16 cellular contexts compared by ENCODE assay signal in genomic region chr6:83804886-83805285, GRCh38. TPM values are rescaled to one million over a fixed set of nuclear protein-coding genes. Genes with fewer than 3 reads are reported as not detected.
DNase-seq lines count a peak whose midpoint lies in the region; ATAC-seq, FAIRE-seq and TF ChIP-seq lines count a peak whose summit lies in the region.
"Had no signal": no experiment of that assay in that cellular context is flagged by ENCODE, and none has a peak within 500 bp of the region (broad histone marks: within the 10 kb centered on the region; RNA-seq: fewer than 3 reads in every experiment).

No MANE protein-coding gene starts in this region.

- CTCF ChIA-PET in A673 (lab: Charles Lee) (interaction anchor here (0.7 kb wide), 1 partner anchor 190 kb away, joined by 4 read pairs; no protein-coding TSS in a partner anchor), endothelial cell of umbilical vein (lab: Charles Lee) (interaction anchor here (1.0 to 5.3 kb wide), 3 partner anchors 190 to 1519 kb away, joined by 3 to 108 read pairs (median 6); no protein-coding TSS in a partner anchor)
- CTCF ChIA-PET in activated CD4-positive, alpha-beta memory T cell treated with anti-CD3 and anti-CD28 coated beads for 36 hours (lab: Charles Lee): no interaction called here

- intact Hi-C loops in A673 (cut with micrococcal nuclease; ENCODE audit: unreplicated experiment): loop anchor here (2.0 kb wide), 1 partner anchor 190 kb away; no protein-coding TSS in a partner anchor
- intact Hi-C loops in endothelial cell of umbilical vein (cut with micrococcal nuclease): loop anchor here (1.0 kb wide), 1 partner anchor 190 kb away; no protein-coding TSS in a partner anchor
- intact Hi-C loops in activated CD4-positive, alpha-beta memory T cell treated with anti-CD3 and anti-CD28 coated beads for 36 hours (cut with micrococcal nuclease): no loop called here

- H3K4me1 ChIP-seq in A673 (ENCODE audit: insufficient read depth, low read length, poor library complexity, severe bottlenecking) (no peaks in the 10 kb centered on the region), GM23338 (ENCODE audit: insufficient read depth) (no peaks in the 10 kb centered on the region), OCI-LY3 (ENCODE audit: low read length) (no peaks in the 10 kb centered on the region), endothelial cell of umbilical vein (ENCODE audit: control insufficient read depth, extremely low read depth, insufficient read depth, low read length) (no peaks in the 10 kb centered on the region)
- H3K4me1 ChIP-seq: BLaER1 had no signal

- ATAC-seq in GM23338: no peak
- ATAC-seq: GM12878, Right ventricle myocardium inferior, T-helper 17 cell had no signal

- H2AFZ ChIP-seq in GM23338 (no peak overlapping the region), OCI-LY3 (ENCODE audit: low read depth, low read length) (no peak overlapping the region), endothelial cell of umbilical vein (ENCODE audit: low read depth, low read length) (no peak overlapping the region)

- POLR2A ChIA-PET in A673 (lab: Charles Lee; ENCODE audit: low non-redundant PET): no interaction called here
- POLR2A ChIA-PET in endothelial cell of umbilical vein (lab: Charles Lee): no interaction called here
- POLR2A ChIA-PET in activated CD4-positive, alpha-beta memory T cell treated with anti-CD3 and anti-CD28 coated beads for 36 hours (lab: Charles Lee): no interaction called here

- H3K79me2 ChIP-seq in GM23338 (replicated peaks; ENCODE audit: insufficient read depth) (no peaks in the 10 kb centered on the region), OCI-LY3 (ENCODE audit: low read length) (no peaks in the 10 kb centered on the region), endothelial cell of umbilical vein (ENCODE audit: control insufficient read depth, insufficient read depth, low read length) (no peaks in the 10 kb centered on the region)

- H3K27ac ChIP-seq in A673 (ENCODE audit: low read depth, low read length, poor library complexity, severe bottlenecking) (no peak overlapping the region), GM23338 (ENCODE audit: low read depth) (no peak overlapping the region), OCI-LY3 (ENCODE audit: low read length) (no peak overlapping the region), endothelial cell of umbilical vein (ENCODE audit: insufficient read depth, low read depth, low read length) (no peak overlapping the region)
- H3K27ac ChIP-seq: BLaER1 had no signal

- H3K27ac Mint-ChIP-seq in GM23338 (no peak overlapping the region), immature natural killer cell (no peak overlapping the region)
- no peak overlapping the region for H3K27ac Mint-ChIP-seq in activated CD4-positive, alpha-beta memory T cell treated with anti-CD3 and anti-CD28 coated beads for 36 hours
- H3K27ac Mint-ChIP-seq: T-helper 17 cell had no signal

- no peak for TF ChIP-seq POLR2A in endothelial cell of umbilical vein (IDR thresholded peaks at IDR 0.05; ENCODE audit: low read depth, low read length)

- H3K9me2 ChIP-seq in GM23338 (ENCODE audit: insufficient read depth): no peaks in the 10 kb centered on the region

- H3K4me1 Mint-ChIP-seq in GM23338 (peaks cover 6% of the 10 kb centered on the region), immature natural killer cell (no peaks in the 10 kb centered on the region)
- H3K4me1 Mint-ChIP-seq in activated CD4-positive, alpha-beta memory T cell treated with anti-CD3 and anti-CD28 coated beads for 36 hours (ENCODE audit: low read depth): no peaks in the 10 kb centered on the region
- H3K4me1 Mint-ChIP-seq: T-helper 17 cell had no signal

- H3K9ac ChIP-seq in OCI-LY3 (ENCODE audit: low read length) (no peak overlapping the region), endothelial cell of umbilical vein (replicated peaks; ENCODE audit: extremely low read depth, insufficient read depth, low read length) (no peak overlapping the region)
- H3K9ac ChIP-seq: BLaER1 had no signal

- H3K9me3 ChIP-seq in A673 (ENCODE audit: low read depth, low read length, poor library complexity, severe bottlenecking) (no peaks in the 10 kb centered on the region), OCI-LY3 (ENCODE audit: insufficient read depth, low read length) (no peaks in the 10 kb centered on the region), endothelial cell of umbilical vein (replicated peaks; ENCODE audit: control insufficient read depth, insufficient read depth, low read length) (no peaks in the 10 kb centered on the region)
- H3K9me3 ChIP-seq: BLaER1 had no signal

- H3K9me3 Mint-ChIP-seq in GM23338: peaks cover 6% of the 10 kb centered on the region
- peaks cover 8% of the 10 kb centered on the region for H3K9me3 Mint-ChIP-seq in activated CD4-positive, alpha-beta memory T cell treated with anti-CD3 and anti-CD28 coated beads for 36 hours
- H3K9me3 Mint-ChIP-seq in immature natural killer cell: peaks cover 0 to 18% (median 3%) of the 10 kb centered on the region in 6 donors

- H3K9me1 ChIP-seq in endothelial cell of umbilical vein (replicated peaks; ENCODE audit: control insufficient read depth, extremely low read depth, insufficient read depth, low read length): no peaks in the 10 kb centered on the region

- H3K27me3 ChIP-seq in A673 (replicated peaks; ENCODE audit: insufficient read depth, low read depth, low read length, poor library complexity) (no peaks in the 10 kb centered on the region), GM23338 (ENCODE audit: insufficient read depth) (no peaks in the 10 kb centered on the region), OCI-LY3 (ENCODE audit: low read depth, low read length) (no peaks in the 10 kb centered on the region), endothelial cell of umbilical vein (ENCODE audit: control insufficient read depth in 2 of 2, insufficient read depth in 2 of 2, low read length in 2 of 2) (no peaks in the 10 kb centered on the region)
- H3K27me3 ChIP-seq: BLaER1 had no signal

- H3K4me3 Mint-ChIP-seq in GM23338: no peak overlapping the region
- H3K4me3 Mint-ChIP-seq in activated CD4-positive, alpha-beta memory T cell treated with anti-CD3 and anti-CD28 coated beads for 36 hours: no peak overlapping the region
- H3K4me3 Mint-ChIP-seq in immature natural killer cell: no peak overlapping the region
- H3K4me3 Mint-ChIP-seq: T-helper 17 cell had no signal

- dilution Hi-C loops in endothelial cell of umbilical vein (cut with MboI; ENCODE audit: extremely low pct_ligation_motif_present, low sequenced_read_pairs): no loop called here

- no peak for DNase-seq in A673 (ENCODE audit: low spot score)
- DNase-seq in GM23338 (ENCODE audit: low spot score): peak; percentile 16
- DNase-seq in endothelial cell of umbilical vein (ENCODE audit: low read depth, low spot score): peak; percentile 9
- no peak for DNase-seq in activated CD4-positive, alpha-beta memory T cell treated with anti-CD3 and anti-CD28 coated beads for 36 hours
- no peak for DNase-seq in NCI-H2171 treated with DMSO at 0.1 percent for 48 hours (lab: John Stamatoyannopoulos, UW)
- no peak for DNase-seq in immature natural killer cell
- DNase-seq: GOT3, NCI-H1930, NCI-H510A, NCI-H82, T-helper 17 cell had no signal

- H3K27me3 Mint-ChIP-seq in GM23338 (ENCODE audit: insufficient read depth, low read depth, poor library complexity): no peaks in the 10 kb centered on the region
- peaks cover 2% of the 10 kb centered on the region for H3K27me3 Mint-ChIP-seq in activated CD4-positive, alpha-beta memory T cell treated with anti-CD3 and anti-CD28 coated beads for 36 hours
- H3K27me3 Mint-ChIP-seq in immature natural killer cell (ENCODE audit: low read depth in 3 of 3): no peaks in the 10 kb centered on the region
- H3K27me3 Mint-ChIP-seq: T-helper 17 cell had no signal

- H3F3A ChIP-seq in GM23338 (replicated peaks; ENCODE audit: low read depth): no peaks in the 10 kb centered on the region

- H3K4me3 ChIP-seq in A673 (ENCODE audit: low read depth, low read length, poor library complexity, severe bottlenecking) (no peak overlapping the region), GM23338 (no peak overlapping the region), OCI-LY3 (ENCODE audit: low read length) (no peak overlapping the region), endothelial cell of umbilical vein (replicated peaks in 1 of 3; ENCODE audit: insufficient read depth in 1 of 3, low read depth in 1 of 3, low read length in 3 of 3) (no peak overlapping the region)
- H3K4me3 ChIP-seq: BLaER1, GM12878 had no signal

- BruUV-seq in A673 (replicated peaks; lab: Mats Ljungman, UMichigan) (no TSS peak), endothelial cell of umbilical vein (replicated peaks; lab: Mats Ljungman, UMichigan) (no TSS peak)

- TF ChIP-seq CTCF in A673 (conservative IDR thresholded peaks at IDR 0.05; ENCODE audit: low read depth, low read length) (peak; percentile 43; the same call in 1 of the 2 replicates), GM23338 (conservative IDR thresholded peaks at IDR 0.05; ENCODE audit: low read depth in 2 of 2) (peak in 1 of 2 experiments; percentile 51; a peak in 3 of 4 replicates), OCI-LY3 (IDR thresholded peaks at IDR 0.05; ENCODE audit: low read depth, low read length) (peak; percentile 44), endothelial cell of umbilical vein (IDR thresholded peaks at IDR 0.05; ENCODE audit: extremely low read depth in 1 of 2, insufficient read depth in 1 of 2, low read depth in 1 of 2, low read length in 2 of 2) (peak in 1 of 2 donors; percentile 4)

- H3K36me3 Mint-ChIP-seq in GM23338 (ENCODE audit: low read depth) (peaks cover 6% of the 10 kb centered on the region; the same call in 2 of the 3 replicates), immature natural killer cell (no peaks in the 10 kb centered on the region)
- no peaks in the 10 kb centered on the region for H3K36me3 Mint-ChIP-seq in activated CD4-positive, alpha-beta memory T cell treated with anti-CD3 and anti-CD28 coated beads for 36 hours

- FAIRE-seq in endothelial cell of umbilical vein (lab: Jason Lieb, UNC): no peak
- FAIRE-seq: GM12878 had no signal

- no peak overlapping the region for H3K4me2 ChIP-seq in GM23338
- H3K4me2 ChIP-seq in OCI-LY3 (ENCODE audit: low read length): no peak overlapping the region
- no peak overlapping the region for H3K4me2 ChIP-seq in endothelial cell of umbilical vein (ENCODE audit: insufficient read depth, low read length)
- H3K4me2 ChIP-seq: BLaER1 had no signal

- H4K20me1 ChIP-seq in GM23338 (replicated peaks; ENCODE audit: insufficient read depth): no peaks in the 10 kb centered on the region
- no peaks in the 10 kb centered on the region for H4K20me1 ChIP-seq in OCI-LY3 (ENCODE audit: insufficient read depth, low read length)
- no peaks in the 10 kb centered on the region for H4K20me1 ChIP-seq in endothelial cell of umbilical vein (replicated peaks; ENCODE audit: control insufficient read depth, extremely low read depth, insufficient read depth, low read length)
- H4K20me1 ChIP-seq: BLaER1 had no signal

- H3K36me3 ChIP-seq in A673 (ENCODE audit: insufficient read depth, low read length, poor library complexity, severe bottlenecking) (no peaks in the 10 kb centered on the region), GM23338 (ENCODE audit: insufficient read depth) (no peaks in the 10 kb centered on the region), OCI-LY3 (replicated peaks; ENCODE audit: low read depth, low read length) (no peaks in the 10 kb centered on the region), endothelial cell of umbilical vein (ENCODE audit: control insufficient read depth in 2 of 2, extremely low read depth in 1 of 2, insufficient read depth in 2 of 2, low read length in 2 of 2) (no peaks in the 10 kb centered on the region)
- H3K36me3 ChIP-seq: BLaER1 had no signal

RNA-seq across cellular contexts. Expression of gene RIPPLY2, which starts 48.3 kb away (rescaled TPM):
- total RNA-seq in A673 (2021): 3.0 and 4.0 TPM in 2 replicates
- 3.4 and 5.4 TPM in 2 replicates for total RNA-seq in GM23338 (2014; rRNA removed; shearing (Covaris generic))
- polyA plus RNA-seq in GM23338 (2016; fragmentation: Nextera tagmentation; extraction: Ambion mirVana): 4.0 and 6.0 TPM in 2 replicates
- 0.53 TPM in 1 of 2 replicates, not detected in the other for total RNA-seq in endothelial cell of umbilical vein
- 0.25 TPM in 1 of 2 replicates, not detected in the other for polyA plus RNA-seq in endothelial cell of umbilical vein
- 0.25 TPM in 1 of 2 replicates, not detected in the other for polyA plus RNA-seq in endothelial cell of umbilical vein (2011; cell fraction: cytosol; rRNA removed)
- polyA plus RNA-seq in endothelial cell of umbilical vein (2011; cell fraction: nucleus; rRNA removed): 0.18 TPM in 1 of 2 replicates, not detected in the other
- polyA plus RNA-seq in endothelial cell of umbilical vein (2012): not detected in 2 replicates
- not detected in 2 replicates for polyA minus RNA-seq in endothelial cell of umbilical vein
- polyA minus RNA-seq in endothelial cell of umbilical vein (2011; cell fraction: cytosol; rRNA and poly(A)+ RNA removed): not detected
- not detected in 2 replicates for polyA minus RNA-seq in endothelial cell of umbilical vein (2011; cell fraction: nucleus; rRNA and poly(A)+ RNA removed)
- not detected for total RNA-seq in activated CD4-positive, alpha-beta memory T cell treated with anti-CD3 and anti-CD28 coated beads for 36 hours
- polyA plus RNA-seq in immature natural killer cell: not detected
- total RNA-seq: G401, Right ventricle myocardium inferior, T-helper 17 cell had no signal

RNA-seq across cellular contexts. Expression of gene CYB5R4, which starts 54.6 kb away (rescaled TPM):
- total RNA-seq in A673 (2021) (23.8 and 26.2 TPM in 2 replicates), endothelial cell of umbilical vein (13.4 TPM in 2 replicates)
- 17.2 and 19.2 TPM in 2 replicates for total RNA-seq in GM23338 (2014; rRNA removed; shearing (Covaris generic))
- polyA plus RNA-seq in GM23338 (2016; fragmentation: Nextera tagmentation; extraction: Ambion mirVana) (6.6 and 8.9 TPM in 2 replicates), endothelial cell of umbilical vein (2.0 and 3.1 TPM in 2 replicates), immature natural killer cell (10 to 100 TPM; 28.5 to 39.2 (median 35.1) TPM)
- polyA plus RNA-seq in endothelial cell of umbilical vein (2011; cell fraction: cytosol; rRNA removed): 3.0 and 4.3 TPM in 2 replicates
- 3.1 and 4.2 TPM in 2 replicates for polyA plus RNA-seq in endothelial cell of umbilical vein (2011; cell fraction: nucleus; rRNA removed)
- 13.1 and 14.7 TPM in 2 replicates for polyA plus RNA-seq in endothelial cell of umbilical vein (2012)
- polyA minus RNA-seq in endothelial cell of umbilical vein: 2.9 and 3.4 TPM in 2 replicates
- polyA minus RNA-seq in endothelial cell of umbilical vein (2011; cell fraction: cytosol; rRNA and poly(A)+ RNA removed): 2.4 TPM
- polyA minus RNA-seq in endothelial cell of umbilical vein (2011; cell fraction: nucleus; rRNA and poly(A)+ RNA removed): 13.7 and 15.1 TPM in 2 replicates
- 10 to 100 TPM; 26.2 to 29.8 TPM for total RNA-seq in activated CD4-positive, alpha-beta memory T cell treated with anti-CD3 and anti-CD28 coated beads for 36 hours

Comparison
In these comparisons a context has a peak if more than half of its experiments do, and no peak if none do; other contexts are left out.
1. DNase-seq: peak in GM23338 (single experiment) and endothelial cell of umbilical vein (single experiment); none in A673 (single experiment), activated CD4-positive, alpha-beta memory T cell treated with anti-CD3 and anti-CD28 coated beads for 36 hours (single experiment), NCI-H2171 treated with DMSO at 0.1 percent for 48 hours (single experiment) and immature natural killer cell (0 of 3).